1 cellular context compared by ENCODE assay signal in genomic region chr5:177367323-177367848, GRCh38.
TF ChIP-seq lines count a peak whose summit lies in the region.

No MANE protein-coding gene starts in this region.

TF ChIP-seq in SK-N-SH treated with all-trans-retinoic acid at 6 μM for 48 hours, 23 proteins besides CTCF, POLR2A, EP300 and RAD21 (continued from another document):
- TF ChIP-seq POU6F1 (CRISPR knock-in tag; IDR thresholded peaks at IDR 0.05; ENCODE audit: borderline replicate concordance, low read depth) (no peak), RARB (CRISPR knock-in tag; IDR thresholded peaks at IDR 0.05) (no peak)
